1 cellular context compared by ENCODE assay signal in the genomic region with DNA sequence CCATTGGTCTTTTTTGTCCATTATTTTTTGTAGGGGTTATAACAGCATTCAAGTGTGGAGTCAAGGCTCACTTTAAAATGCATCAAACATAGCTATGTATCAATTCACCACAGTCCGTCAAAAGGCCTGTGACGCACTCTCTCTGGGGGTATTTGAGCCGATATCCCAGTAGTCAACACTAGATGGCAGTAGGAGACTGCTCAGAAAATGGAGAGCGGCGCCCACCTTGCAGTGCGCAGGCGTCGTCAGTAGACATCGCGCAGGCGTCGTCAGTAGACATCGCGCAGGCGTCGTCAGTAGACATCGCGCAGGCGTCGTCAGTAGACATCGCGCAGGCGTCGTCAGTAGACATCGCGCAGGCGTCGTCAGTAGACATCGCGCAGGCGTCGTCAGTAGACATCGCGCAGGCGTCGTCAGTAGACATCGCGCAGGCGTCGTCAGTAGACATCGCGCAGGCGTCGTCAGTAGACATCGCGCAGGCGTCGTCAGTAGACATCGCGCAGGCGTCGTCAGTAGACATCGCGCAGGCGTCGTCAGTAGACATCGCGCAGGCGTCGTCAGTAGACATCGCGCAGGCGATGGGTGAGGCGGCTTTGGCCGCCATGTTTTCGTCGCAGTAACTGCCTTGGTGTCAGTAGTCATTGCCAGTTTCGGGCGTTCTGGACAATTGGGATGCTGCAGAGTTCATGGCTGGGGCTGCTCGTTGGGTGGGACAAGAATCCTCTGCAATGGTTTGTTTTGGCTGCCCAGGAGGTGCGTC.
A peak's percentile ranks its signal among the peaks of the same experiment; 100 is the strongest.
TF ChIP-seq lines count a peak whose summit lies in the region.

No MANE protein-coding gene starts in this region.

TF ChIP-seq in K562, 482 proteins besides CTCF, POLR2A, EP300 and RAD21:
- TF ChIP-seq SIX5 (IDR thresholded peaks at IDR 0.05; ENCODE audit: borderline replicate concordance in 1 of 2, insufficient read depth in 1 of 2, low read depth in 1 of 2, low read length in 2 of 2) (0 out of 4 replicates have a peak, but pooled peaks of 1 of the 2 experiments have one; percentile 12), SMC3 (conservative IDR thresholded peaks at IDR 0.05; ENCODE audit: insufficient read depth, low read depth, low read length) (peak; percentile 38; the same call in 1 of the 2 replicates), STAG1 (CRISPR knock-in tag; IDR thresholded peaks at IDR 0.05; ENCODE audit: borderline replicate concordance) (peak; percentile 37; the same call in 1 of the 2 replicates)
- TF ChIP-seq, protein P1, sequence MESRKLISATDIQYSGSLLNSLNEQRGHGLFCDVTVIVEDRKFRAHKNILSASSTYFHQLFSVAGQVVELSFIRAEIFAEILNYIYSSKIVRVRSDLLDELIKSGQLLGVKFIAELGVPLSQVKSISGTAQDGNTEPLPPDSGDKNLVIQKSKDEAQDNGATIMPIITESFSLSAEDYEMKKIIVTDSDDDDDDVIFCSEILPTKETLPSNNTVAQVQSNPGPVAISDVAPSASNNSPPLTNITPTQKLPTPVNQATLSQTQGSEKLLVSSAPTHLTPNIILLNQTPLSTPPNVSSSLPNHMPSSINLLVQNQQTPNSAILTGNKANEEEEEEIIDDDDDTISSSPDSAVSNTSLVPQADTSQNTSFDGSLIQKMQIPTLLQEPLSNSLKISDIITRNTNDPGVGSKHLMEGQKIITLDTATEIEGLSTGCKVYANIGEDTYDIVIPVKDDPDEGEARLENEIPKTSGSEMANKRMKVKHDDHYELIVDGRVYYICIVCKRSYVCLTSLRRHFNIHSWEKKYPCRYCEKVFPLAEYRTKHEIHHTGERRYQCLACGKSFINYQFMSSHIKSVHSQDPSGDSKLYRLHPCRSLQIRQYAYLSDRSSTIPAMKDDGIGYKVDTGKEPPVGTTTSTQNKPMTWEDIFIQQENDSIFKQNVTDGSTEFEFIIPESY (CRISPR knock-in tag; IDR thresholded peaks at IDR 0.05) = peak; percentile 90
TF ChIP-seq in K562: peak in this region for 4; not testable (repeated sequence) for 478.
